In genomic region chr6:157754351-157754750, GRCh38 we compare ENCODE assay signal across 27 cellular contexts.
A peak's percentile ranks its signal among the peaks of the same experiment; 100 is the strongest.
DNase-seq lines count a peak whose midpoint lies in the region; ATAC-seq and TF ChIP-seq lines count a peak whose summit lies in the region.
"Had no signal": no experiment of that assay in that cellular context is flagged by ENCODE, and none has a peak within 500 bp of the region (broad histone marks: within the 10 kb centered on the region; RNA-seq: fewer than 3 reads in every experiment).

No MANE protein-coding gene starts in this region.

- no peaks in the 10 kb centered on the region for H3K36me3 ChIP-seq in CD8-positive, alpha-beta T cell (ENCODE audit: insufficient read depth, low read length)
- H3K36me3 ChIP-seq: upper lobe of right lung had no signal

- H3K4me3 Mint-ChIP-seq in activated CD4-positive, alpha-beta memory T cell treated with anti-CD3 and anti-CD28 coated beads for 36 hours: no peak overlapping the region
- H3K4me3 Mint-ChIP-seq in activated CD4-positive, alpha-beta memory T cell treated with anti-CD3 and anti-CD28 coated beads, Interleukin-2, amount 10 ng/mL, durations not matched to agents 7 days and 5 days: no peak overlapping the region
- peak overlapping the region; percentile 16 for H3K4me3 Mint-ChIP-seq in CD8-positive, alpha-beta T cell
- H3K4me3 Mint-ChIP-seq in activated T-helper 17 cell treated with anti-CD3 and anti-CD28 coated beads, Interleukin-2, amount 50 U/mL, for 72 hours: peak overlapping the region; percentile 76
- peak overlapping the region; percentile 19 to 80 (median 69) for H3K4me3 Mint-ChIP-seq in naive thymus-derived CD8-positive, alpha-beta T cell
- H3K4me3 Mint-ChIP-seq: CD8-positive, alpha-beta memory T cell; natural killer cell treated with Interleukin-12 subunit alpha and Interleukin-12 subunit beta and Interleukin-15 and Interleukin-18, amount 100 ng/mL, for 72 hours had no signal

- peaks cover 7% of the 10 kb centered on the region for H3K9me3 Mint-ChIP-seq in activated CD4-positive, alpha-beta memory T cell treated with anti-CD3 and anti-CD28 coated beads for 36 hours
- H3K9me3 Mint-ChIP-seq in activated CD4-positive, alpha-beta memory T cell treated with anti-CD3 and anti-CD28 coated beads, Interleukin-2, amount 10 ng/mL, durations not matched to agents 7 days and 5 days: peaks cover 4% of the 10 kb centered on the region
- H3K9me3 Mint-ChIP-seq in CD8-positive, alpha-beta T cell: peaks cover 3% of the 10 kb centered on the region
- H3K9me3 Mint-ChIP-seq in activated T-helper 17 cell treated with anti-CD3 and anti-CD28 coated beads, Interleukin-2, amount 50 U/mL, for 72 hours: no peaks in the 10 kb centered on the region
- peaks cover 0 to 36% (median 8%) of the 10 kb centered on the region in 9 donors for H3K9me3 Mint-ChIP-seq in naive thymus-derived CD8-positive, alpha-beta T cell
- H3K9me3 Mint-ChIP-seq: CD8-positive, alpha-beta memory T cell; natural killer cell treated with Interleukin-12 subunit alpha and Interleukin-12 subunit beta and Interleukin-15 and Interleukin-18, amount 100 ng/mL, for 72 hours had no signal

- peak overlapping the region; percentile 89 for H3K27ac Mint-ChIP-seq in activated CD4-positive, alpha-beta memory T cell treated with anti-CD3 and anti-CD28 coated beads for 36 hours
- no peak overlapping the region for H3K27ac Mint-ChIP-seq in activated CD4-positive, alpha-beta memory T cell treated with anti-CD3 and anti-CD28 coated beads, Interleukin-2, amount 10 ng/mL, durations not matched to agents 7 days and 5 days
- peak overlapping the region; percentile 86 for H3K27ac Mint-ChIP-seq in CD8-positive, alpha-beta T cell
- H3K27ac Mint-ChIP-seq in activated T-helper 17 cell treated with anti-CD3 and anti-CD28 coated beads, Interleukin-2, amount 50 U/mL, for 72 hours: peak overlapping the region; percentile 98
- H3K27ac Mint-ChIP-seq in naive thymus-derived CD8-positive, alpha-beta T cell: peak overlapping the region; percentile 80 to 99 (median 96)
- H3K27ac Mint-ChIP-seq: natural killer cell treated with Interleukin-12 subunit alpha and Interleukin-12 subunit beta and Interleukin-15 and Interleukin-18, amount 100 ng/mL, for 72 hours had no signal

- no peak for DNase-seq in activated CD4-positive, alpha-beta memory T cell treated with anti-CD3 and anti-CD28 coated beads for 36 hours
- DNase-seq in activated CD4-positive, alpha-beta memory T cell treated with anti-CD3 and anti-CD28 coated beads, Interleukin-2, amount 10 ng/mL, durations not matched to agents 7 days and 5 days: no peak
- peak in 1 of 7 experiments; percentile 48 for DNase-seq in CD8-positive, alpha-beta T cell
- DNase-seq in naive thymus-derived CD8-positive, alpha-beta T cell: peak in 3 of 10 donors; percentile 27 to 48 (median 38)
- no peak for DNase-seq in NCI-H1092 (lab: John Stamatoyannopoulos, UW)
- DNase-seq in Right ventricle myocardium inferior (ENCODE audit: missing footprints): no peak
- DNase-seq: caudate nucleus; DMS 273 treated with DMSO at 0.1 percent for 48 hours; effector CD8-positive, alpha-beta T cell; EL; GOT3; hypothalamus; KBM-7; left cardiac atrium; NCI-H1436; NCI-H345; psoas muscle; Right ventricle myocardium superior; stimulated activated CD4-positive, alpha-beta T cell treated with anti-CD3 and anti-CD28 coated beads, Interleukin-4, amount 100 ng/mL, for 1 hour; substantia nigra; T-helper 2 cell; upper lobe of right lung had no signal

- H3K27ac ChIP-seq in CD8-positive, alpha-beta T cell (ENCODE audit: low read depth, low read length): no peak overlapping the region
- H3K27ac ChIP-seq: coronary artery, psoas muscle, upper lobe of right lung had no signal

- peaks cover 45% of the 10 kb centered on the region for H3K4me1 ChIP-seq in CD8-positive, alpha-beta T cell (ENCODE audit: insufficient read depth, low read length)

- intact Hi-C loops in activated CD4-positive, alpha-beta memory T cell treated with anti-CD3 and anti-CD28 coated beads for 36 hours (cut with micrococcal nuclease): loop anchor here (10.0 kb wide), 1 partner anchor 650 kb away; no protein-coding TSS in a partner anchor
- intact Hi-C loops in CD8-positive, alpha-beta T cell (cut with DNase I, micrococcal nuclease): no loop called here
- intact Hi-C loops in Right ventricle myocardium inferior (cut with DNase I): loop anchor here (10.0 kb wide), 1 partner anchor 320 kb away; no protein-coding TSS in a partner anchor

- no peak for ATAC-seq in CD8-positive, alpha-beta T cell
- ATAC-seq in activated T-helper 17 cell treated with anti-CD3 and anti-CD28 coated beads, Interleukin-2, amount 50 U/mL, for 72 hours (replicated peaks): no peak
- no peak for ATAC-seq in naive thymus-derived CD8-positive, alpha-beta T cell
- ATAC-seq in SK-N-SH treated with all-trans-retinoic acid at 6 μM for 48 hours (no peak), Right ventricle myocardium inferior (no peak)
- ATAC-seq: left cardiac atrium; natural killer cell treated with Interleukin-12 subunit alpha and Interleukin-12 subunit beta and Interleukin-15 and Interleukin-18, amount 100 ng/mL, for 72 hours; psoas muscle; upper lobe of right lung had no signal

- H3K9me3 ChIP-seq in CD8-positive, alpha-beta T cell (ENCODE audit: low read length): no peaks in the 10 kb centered on the region
- H3K9me3 ChIP-seq: psoas muscle, upper lobe of right lung had no signal

- no peaks in the 10 kb centered on the region for H3K36me3 Mint-ChIP-seq in activated CD4-positive, alpha-beta memory T cell treated with anti-CD3 and anti-CD28 coated beads for 36 hours
- H3K36me3 Mint-ChIP-seq in activated CD4-positive, alpha-beta memory T cell treated with anti-CD3 and anti-CD28 coated beads, Interleukin-2, amount 10 ng/mL, durations not matched to agents 7 days and 5 days (ENCODE audit: low read depth): no peaks in the 10 kb centered on the region
- no peaks in the 10 kb centered on the region for H3K36me3 Mint-ChIP-seq in CD8-positive, alpha-beta T cell
- peaks cover 5% of the 10 kb centered on the region for H3K36me3 Mint-ChIP-seq in activated T-helper 17 cell treated with anti-CD3 and anti-CD28 coated beads, Interleukin-2, amount 50 U/mL, for 72 hours (ENCODE audit: low read depth)
- peaks cover 0 to 12% (median 0%) of the 10 kb centered on the region in 3 donors for H3K36me3 Mint-ChIP-seq in naive thymus-derived CD8-positive, alpha-beta T cell
- H3K36me3 Mint-ChIP-seq: CD8-positive, alpha-beta memory T cell; natural killer cell treated with Interleukin-12 subunit alpha and Interleukin-12 subunit beta and Interleukin-15 and Interleukin-18, amount 100 ng/mL, for 72 hours had no signal

- CTCF ChIA-PET in activated CD4-positive, alpha-beta memory T cell treated with anti-CD3 and anti-CD28 coated beads for 36 hours (lab: Charles Lee): interaction anchor here (1.3 to 4.8 kb wide), 3 partner anchors 8 to 77 kb away, joined by 5 to 39 read pairs (median 5); no protein-coding TSS in a partner anchor
- CTCF ChIA-PET in activated CD4-positive, alpha-beta memory T cell treated with anti-CD3 and anti-CD28 coated beads, Interleukin-2, amount 10 ng/mL, durations not matched to agents 7 days and 5 days (lab: Charles Lee): interaction anchor here (0.7 to 2.1 kb wide), 4 partner anchors 10 to 318 kb away, joined by 3 to 8 read pairs (median 3); no protein-coding TSS in a partner anchor
- CTCF ChIA-PET in CD8-positive, alpha-beta T cell (lab: Charles Lee): interaction anchor here (1.0 to 1.2 kb wide), 2 partner anchors 9 to 119 kb away, joined by 4 read pairs; no protein-coding TSS in a partner anchor

- POLR2A ChIA-PET in activated CD4-positive, alpha-beta memory T cell treated with anti-CD3 and anti-CD28 coated beads for 36 hours (lab: Charles Lee): interaction anchor here (0.7 to 1.9 kb wide), 5 partner anchors 9 to 106 kb away, joined by 3 to 5 read pairs (median 3); no protein-coding TSS in a partner anchor
- POLR2A ChIA-PET in activated CD4-positive, alpha-beta memory T cell treated with anti-CD3 and anti-CD28 coated beads, Interleukin-2, amount 10 ng/mL, durations not matched to agents 7 days and 5 days (lab: Charles Lee): no interaction called here
- POLR2A ChIA-PET in CD8-positive, alpha-beta T cell (lab: Charles Lee): no interaction called here
- POLR2A ChIA-PET in naive thymus-derived CD8-positive, alpha-beta T cell (lab: Charles Lee): interaction anchor here (1.1 to 1.2 kb wide), 2 partner anchors 10 to 119 kb away, joined by 3 to 5 read pairs; no protein-coding TSS in a partner anchor

- H3K4me1 Mint-ChIP-seq in activated CD4-positive, alpha-beta memory T cell treated with anti-CD3 and anti-CD28 coated beads for 36 hours (ENCODE audit: low read depth): peaks cover 86% of the 10 kb centered on the region
- peaks cover 51% of the 10 kb centered on the region for H3K4me1 Mint-ChIP-seq in activated CD4-positive, alpha-beta memory T cell treated with anti-CD3 and anti-CD28 coated beads, Interleukin-2, amount 10 ng/mL, durations not matched to agents 7 days and 5 days
- H3K4me1 Mint-ChIP-seq in CD8-positive, alpha-beta T cell (ENCODE audit: low read depth): peaks cover 53% of the 10 kb centered on the region
- peaks cover 70% of the 10 kb centered on the region for H3K4me1 Mint-ChIP-seq in activated T-helper 17 cell treated with anti-CD3 and anti-CD28 coated beads, Interleukin-2, amount 50 U/mL, for 72 hours
- peaks cover 29 to 60% (median 58%) of the 10 kb centered on the region in 4 donors for H3K4me1 Mint-ChIP-seq in naive thymus-derived CD8-positive, alpha-beta T cell

- no peak overlapping the region for H3K4me3 ChIP-seq in CD8-positive, alpha-beta T cell (ENCODE audit: low read depth, low read length)
- H3K4me3 ChIP-seq: coronary artery, psoas muscle, upper lobe of right lung had no signal

- TF ChIP-seq CTCF in CD8-positive, alpha-beta T cell (IDR thresholded peaks at IDR 0.05): no peak

- no peaks in the 10 kb centered on the region for H3K27me3 Mint-ChIP-seq in activated CD4-positive, alpha-beta memory T cell treated with anti-CD3 and anti-CD28 coated beads for 36 hours
- H3K27me3 Mint-ChIP-seq in activated CD4-positive, alpha-beta memory T cell treated with anti-CD3 and anti-CD28 coated beads, Interleukin-2, amount 10 ng/mL, durations not matched to agents 7 days and 5 days: peaks cover 43% of the 10 kb centered on the region
- no peaks in the 10 kb centered on the region for H3K27me3 Mint-ChIP-seq in CD8-positive, alpha-beta T cell (ENCODE audit: low read depth)
- no peaks in the 10 kb centered on the region for H3K27me3 Mint-ChIP-seq in activated T-helper 17 cell treated with anti-CD3 and anti-CD28 coated beads, Interleukin-2, amount 50 U/mL, for 72 hours
- H3K27me3 Mint-ChIP-seq in naive thymus-derived CD8-positive, alpha-beta T cell: no peaks in the 10 kb centered on the region

- H3K27me3 ChIP-seq in CD8-positive, alpha-beta T cell (ENCODE audit: insufficient read depth, low read length): no peaks in the 10 kb centered on the region

TF ChIP-seq in SK-N-SH treated with all-trans-retinoic acid at 6 μM for 48 hours, 23 proteins besides CTCF, POLR2A, EP300 and RAD21 (continues in another document):
- TF ChIP-seq TCF4 (CRISPR knock-in tag; IDR thresholded peaks at IDR 0.05; ENCODE audit: borderline replicate concordance) (no peak), TOX (CRISPR knock-in tag; IDR thresholded peaks at IDR 0.05; ENCODE audit: borderline replicate concordance) (no peak), ZNF70 (CRISPR knock-in tag; IDR thresholded peaks at IDR 0.05) (no peak), ZNF8 (CRISPR knock-in tag; IDR thresholded peaks at IDR 0.05) (no peak), RARB (CRISPR knock-in tag; IDR thresholded peaks at IDR 0.05) (no peak)

Comparison
In these comparisons a context has a peak if more than half of its experiments do, and no peak if none do; other contexts are left out.
1. POLR2A ChIA-PET loops: an anchor here in activated CD4-positive, alpha-beta memory T cell treated with anti-CD3 and anti-CD28 coated beads for 36 hours (0.7 to 1.9 kb wide) and naive thymus-derived CD8-positive, alpha-beta T cell (1.1 to 1.2 kb wide); none called in activated CD4-positive, alpha-beta memory T cell treated with anti-CD3 and anti-CD28 coated beads, Interleukin-2, amount 10 ng/mL, durations not matched to agents 7 days and 5 days and CD8-positive, alpha-beta T cell.
2. H3K4me3 Mint-ChIP-seq: peak in CD8-positive, alpha-beta T cell (single experiment), activated T-helper 17 cell treated with anti-CD3 and anti-CD28 coated beads, Interleukin-2, amount 50 U/mL, for 72 hours (single experiment) and naive thymus-derived CD8-positive, alpha-beta T cell (10 of 10); none in activated CD4-positive, alpha-beta memory T cell treated with anti-CD3 and anti-CD28 coated beads for 36 hours (single experiment) and activated CD4-positive, alpha-beta memory T cell treated with anti-CD3 and anti-CD28 coated beads, Interleukin-2, amount 10 ng/mL, durations not matched to agents 7 days and 5 days (single experiment).
3. intact Hi-C loops: an anchor here in activated CD4-positive, alpha-beta memory T cell treated with anti-CD3 and anti-CD28 coated beads for 36 hours (10.0 kb wide) and Right ventricle myocardium inferior (10.0 kb wide); none called in CD8-positive, alpha-beta T cell.